ENCODE assay signal across 14 cellular contexts in the genomic region with DNA sequence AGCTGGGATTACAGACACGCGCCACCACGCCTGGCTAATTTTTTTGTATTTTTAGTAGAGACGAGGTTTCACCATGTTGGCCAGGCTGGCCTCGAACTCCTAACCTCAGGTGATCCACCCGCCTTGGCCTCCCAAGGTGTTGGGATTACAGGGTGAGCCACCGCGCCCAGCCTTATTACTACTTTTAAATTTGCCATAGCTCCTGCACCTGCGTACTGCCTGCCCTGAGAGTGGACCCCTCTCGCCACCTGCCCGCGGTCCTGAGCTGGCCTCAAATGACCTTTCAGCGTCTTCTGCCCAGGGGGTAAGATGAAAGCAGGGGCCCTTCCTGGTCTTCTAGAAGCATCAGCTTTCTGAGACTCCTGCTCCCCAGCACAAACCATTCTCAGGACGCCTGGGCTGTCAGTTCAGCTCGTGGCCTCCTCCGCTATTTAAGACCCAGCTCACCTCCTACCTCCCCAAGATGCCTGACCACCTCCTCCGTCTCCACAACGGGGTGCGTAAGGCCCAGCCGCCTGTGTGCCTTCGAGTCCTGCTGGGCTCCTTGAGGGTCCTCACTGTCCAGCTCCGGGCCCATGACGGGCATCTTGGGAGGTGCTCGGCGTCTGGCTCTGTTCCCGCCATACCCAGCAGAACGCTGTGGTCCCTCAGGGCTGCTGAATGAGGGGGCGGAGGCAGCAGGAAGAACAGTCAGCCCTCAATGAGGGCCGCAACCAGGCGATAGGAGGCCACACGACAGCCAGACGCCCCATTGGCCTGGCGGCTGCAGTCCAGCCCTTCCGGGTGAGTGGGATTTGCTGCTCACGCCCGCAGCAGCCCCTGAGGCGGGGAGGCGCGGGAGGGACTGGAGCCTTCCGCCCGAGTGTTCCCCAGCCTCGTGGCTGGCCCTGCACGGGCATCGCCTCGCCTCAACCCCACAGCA.
DNase-seq lines count a peak whose midpoint lies in the region; ATAC-seq, FAIRE-seq and TF ChIP-seq lines count a peak whose summit lies in the region.
"Had no signal": no experiment of that assay in that cellular context is flagged by ENCODE, and none has a peak within 500 bp of the region (broad histone marks: within the 10 kb centered on the region; RNA-seq: fewer than 3 reads in every experiment).

No MANE protein-coding gene starts in this region.

- TF ChIP-seq CTCF in endodermal cell (conservative IDR thresholded peaks at IDR 0.05) (no peak), retinal pigment epithelial cell (conservative IDR thresholded peaks at IDR 0.05; ENCODE audit: low read depth, low read length) (no peak)

- H3K9me3 ChIP-seq in HUES6 (ENCODE audit: control insufficient read depth, insufficient read depth, low read depth, low read length) (no peaks in the 10 kb centered on the region), endodermal cell (ENCODE audit: control insufficient read depth, low read length) (no peaks in the 10 kb centered on the region)

- H3K36me3 Mint-ChIP-seq in endodermal cell (ENCODE audit: low read depth), result no peaks in the 10 kb centered on the region
- H3K36me3 Mint-ChIP-seq in immature natural killer cell, result no peaks in the 10 kb centered on the region

- H3K36me3 ChIP-seq in HUES6 (ENCODE audit: control insufficient read depth, insufficient read depth, low read length) (no peaks in the 10 kb centered on the region), endodermal cell (ENCODE audit: control insufficient read depth, insufficient read depth, low read length) (no peaks in the 10 kb centered on the region)

- H3K4me3 Mint-ChIP-seq in endodermal cell, result peak overlapping the region; percentile 41
- no peak overlapping the region for H3K4me3 Mint-ChIP-seq in immature natural killer cell
- H3K4me3 Mint-ChIP-seq: B cell had no signal

- H3K27ac Mint-ChIP-seq in endodermal cell (no peak overlapping the region), immature natural killer cell (no peak overlapping the region)
- H3K27ac Mint-ChIP-seq: B cell had no signal

- FAIRE-seq in HTR-8/SVneo (lab: Jason Lieb, UNC), result no peak

- DNase-seq in endodermal cell (peak; percentile 91), kidney tubule cell (ENCODE audit: low spot score) (peak; percentile 25), retinal pigment epithelial cell (ENCODE audit: low read depth) (peak; percentile 19), HTR-8/SVneo (ENCODE audit: insufficient read length, low spot score) (no peak), G401 (ENCODE audit: low spot score) (no peak), immature natural killer cell (no peak)
- DNase-seq: activated T-cell treated with anti-CD3 and anti-CD28 coated beads, Interleukin-2, amount 50 U/mL, for 1 hour; MV-4-11; NCI-H446 had no signal

- H3K27ac ChIP-seq in HUES6 (ENCODE audit: low read depth, low read length), result no peak overlapping the region; the same call in 1 of the 2 replicates
- peak overlapping the region; percentile 44 for H3K27ac ChIP-seq in endodermal cell (ENCODE audit: low read depth, low read length)
- H3K27ac ChIP-seq: HL-60, VCaP had no signal

- H3K27me3 Mint-ChIP-seq in endodermal cell (ENCODE audit: insufficient read depth) (peaks cover 79% of the 10 kb centered on the region), immature natural killer cell (ENCODE audit: low read depth in 3 of 3) (peaks cover 0 to 3% (median 0%) of the 10 kb centered on the region in 3 donors)
- H3K27me3 Mint-ChIP-seq: B cell had no signal

- 89 to 94% methylated on average over 27 to 45 of the region's 45 CpGs for WGBS in endodermal cell (ENCODE audit: insufficient coverage in 1 of 2, insufficient read length in 1 of 2), 2 experiments

- in situ Hi-C loops in G401 (cut with HindIII; ENCODE audit: low sequenced_read_pairs), result no loop called here

- H3K4me1 Mint-ChIP-seq in endodermal cell (no peaks in the 10 kb centered on the region), immature natural killer cell (no peaks in the 10 kb centered on the region)
- H3K4me1 Mint-ChIP-seq: B cell had no signal

- H3K9ac ChIP-seq in HUES6 (ENCODE audit: low read length), result peak overlapping the region; percentile 31
- no peak overlapping the region for H3K9ac ChIP-seq in endodermal cell (ENCODE audit: extremely low read depth, low read length, poor library complexity, severe bottlenecking)

- H3K4me1 ChIP-seq in HUES6 (ENCODE audit: control insufficient read depth, insufficient read depth, low read length) (peaks cover 13% of the 10 kb centered on the region), endodermal cell (ENCODE audit: control insufficient read depth, insufficient read depth, low read length) (no peaks in the 10 kb centered on the region)

- H3K9me3 Mint-ChIP-seq in endodermal cell (no peaks in the 10 kb centered on the region), immature natural killer cell (peaks cover 0 to 5% (median 0%) of the 10 kb centered on the region in 6 donors)

- peaks cover 3% of the 10 kb centered on the region; the same call in 1 of the 2 replicates for H3K27me3 ChIP-seq in HUES6 (ENCODE audit: control insufficient read depth, insufficient read depth, low read length)
- H3K27me3 ChIP-seq in endodermal cell (ENCODE audit: control insufficient read depth, insufficient read depth, low read length, poor library complexity, severe bottlenecking), result peaks cover 56% of the 10 kb centered on the region

- no peak for ATAC-seq in GM18867 (IDR thresholded peaks at IDR 0.05; ENCODE audit: unreplicated experiment)

- H3K4me3 ChIP-seq in HUES6 (ENCODE audit: low read depth, low read length), result peak overlapping the region; percentile 29
- no peak overlapping the region for H3K4me3 ChIP-seq in endodermal cell (ENCODE audit: low read length)
- H3K4me3 ChIP-seq in retinal pigment epithelial cell (ENCODE audit: low read length), result peak overlapping the region; percentile 40

Comparison
In these comparisons a context has a peak if more than half of its experiments do, and no peak if none do; other contexts are left out.
1. DNase-seq: peak in endodermal cell (single experiment), kidney tubule cell (single experiment) and retinal pigment epithelial cell (single experiment); none in HTR-8/SVneo (single experiment), G401 (single experiment) and immature natural killer cell (0 of 3).